Comparison of ENCODE assay signal across 11 cellular contexts in genomic region chr17:27206447-27206846, GRCh38.
DNase-seq lines count a peak whose midpoint lies in the region; ATAC-seq, FAIRE-seq and TF ChIP-seq lines count a peak whose summit lies in the region.
"Had no signal": no experiment of that assay in that cellular context is flagged by ENCODE, and none has a peak within 500 bp of the region (broad histone marks: within the 10 kb centered on the region; RNA-seq: fewer than 3 reads in every experiment).

No MANE protein-coding gene starts in this region.

- no peak for ATAC-seq in GM21723 (IDR thresholded peaks at IDR 0.05; ENCODE audit: unreplicated experiment)
- no peak for ATAC-seq in GM19395 (IDR thresholded peaks at IDR 0.05; ENCODE audit: unreplicated experiment)

- FAIRE-seq in D721Med (lab: Jason Lieb, UNC), result no peak
- FAIRE-seq: GM18507 had no signal

- in situ Hi-C loops in SK-MEL-5 (cut with HindIII; ENCODE audit: low pct_unique_long_range_greater_than_20kb, low sequenced_read_pairs), result no loop called here

- DNase-seq in D721Med (ENCODE audit: insufficient read length, low spot score), result no peak
- peak; percentile 33 for DNase-seq in HT-29 (ENCODE audit: low spot score)
- DNase-seq in SK-MEL-5 (ENCODE audit: low read depth, low spot score), result peak; percentile 61
- peak; percentile 5 for DNase-seq in iPS DF 4.7 (ENCODE audit: extremely low read depth, low spot score)
- DNase-seq in amniotic stem cell (lab: John Stamatoyannopoulos, UW), result no peak
- no peak for DNase-seq in COR-L47 (lab: John Stamatoyannopoulos, UW)
- DNase-seq: cortex of kidney, NCI-H2107 had no signal

- TF ChIP-seq CTCF in D721Med (IDR thresholded peaks at IDR 0.05; ENCODE audit: insufficient read depth, missing control alignments), result peak; percentile 28

Comparison
In these comparisons a context has a peak if more than half of its experiments do, and no peak if none do; other contexts are left out.
1. DNase-seq: peak in HT-29 (single experiment), SK-MEL-5 (single experiment) and iPS DF 4.7 (single experiment); none in D721Med (single experiment), amniotic stem cell (single experiment) and COR-L47 (single experiment).